In genomic region chr7:28588606-28589005, GRCh38 we compare ENCODE assay signal across 19 cellular contexts.
"Had no signal": no experiment of that assay in that cellular context is flagged by ENCODE, and none has a peak within 500 bp of the region (broad histone marks: within the 10 kb centered on the region; RNA-seq: fewer than 3 reads in every experiment).

No MANE protein-coding gene starts in this region.

- ATAC-seq: heart left ventricle; left colon; natural killer cell treated with Interleukin-12 subunit alpha and Interleukin-12 subunit beta and Interleukin-15 and Interleukin-18, amount 100 ng/mL, for 72 hours; stimulated activated effector memory CD8-positive, alpha-beta T cell treated with anti-CD3 and anti-CD28 coated beads, Interleukin-12 subunit alpha, Interleukin-12 subunit beta, amount 100 ng/mL, for 72 hours; upper lobe of right lung had no signal

- H3K27ac ChIP-seq: coronary artery, heart left ventricle, neural progenitor cell, ovary, right atrium auricular region, tibial nerve, upper lobe of right lung had no signal

- H3K9ac ChIP-seq: neural progenitor cell had no signal

- H3K4me1 Mint-ChIP-seq: stimulated activated effector memory CD8-positive, alpha-beta T cell treated with anti-CD3 and anti-CD28 coated beads, Interleukin-12 subunit alpha, Interleukin-12 subunit beta, amount 100 ng/mL, for 72 hours had no signal

- H3K9me3 ChIP-seq: heart left ventricle, ovary, right atrium auricular region, tibial nerve, upper lobe of right lung had no signal

- H3K36me3 ChIP-seq: heart left ventricle, neural progenitor cell, ovary, right atrium auricular region, tibial nerve, upper lobe of right lung had no signal

- H3K4me2 ChIP-seq: neural progenitor cell, smooth muscle cell had no signal

- H3K4me1 ChIP-seq: right atrium auricular region, tibial nerve, upper lobe of right lung had no signal

- H3K9me3 Mint-ChIP-seq: memory B cell; mesothelial cell of epicardium; natural killer cell treated with Interleukin-12 subunit alpha and Interleukin-12 subunit beta and Interleukin-15 and Interleukin-18, amount 100 ng/mL, for 72 hours; neural progenitor cell; stimulated activated naive CD8-positive, alpha-beta T cell treated with anti-CD3 and anti-CD28 coated beads, Interleukin-15, Interleukin-2, amounts not matched to agents 100 ng/mL and 50 ng/mL, for 24 hours had no signal

- H3K27me3 ChIP-seq: heart left ventricle, neural progenitor cell, ovary, right atrium auricular region, tibial nerve, upper lobe of right lung had no signal

- H3K27ac Mint-ChIP-seq: memory B cell; mesothelial cell of epicardium; natural killer cell treated with Interleukin-12 subunit alpha and Interleukin-12 subunit beta and Interleukin-15 and Interleukin-18, amount 100 ng/mL, for 72 hours; neural progenitor cell; stimulated activated effector memory CD8-positive, alpha-beta T cell treated with anti-CD3 and anti-CD28 coated beads, Interleukin-12 subunit alpha, Interleukin-12 subunit beta, amount 100 ng/mL, for 72 hours; stimulated activated naive CD8-positive, alpha-beta T cell treated with anti-CD3 and anti-CD28 coated beads, Interleukin-15, Interleukin-2, amounts not matched to agents 100 ng/mL and 50 ng/mL, for 24 hours had no signal

- H3K27me3 Mint-ChIP-seq: stimulated activated naive CD8-positive, alpha-beta T cell treated with anti-CD3 and anti-CD28 coated beads, Interleukin-15, Interleukin-2, amounts not matched to agents 100 ng/mL and 50 ng/mL, for 24 hours had no signal

- DNase-seq: effector CD8-positive, alpha-beta T cell; foreskin melanocyte; heart left ventricle; hippocampal formation; left colon; nucleus accumbens; ovary; stimulated activated CD4-positive, alpha-beta T cell treated with anti-CD3 and anti-CD28 coated beads, Interleukin-2, amount 100 ng/mL, for 48 hours; upper lobe of right lung had no signal

- H3K4me3 Mint-ChIP-seq: memory B cell; mesothelial cell of epicardium; natural killer cell treated with Interleukin-12 subunit alpha and Interleukin-12 subunit beta and Interleukin-15 and Interleukin-18, amount 100 ng/mL, for 72 hours; neural progenitor cell; stimulated activated effector memory CD8-positive, alpha-beta T cell treated with anti-CD3 and anti-CD28 coated beads, Interleukin-12 subunit alpha, Interleukin-12 subunit beta, amount 100 ng/mL, for 72 hours; stimulated activated naive CD8-positive, alpha-beta T cell treated with anti-CD3 and anti-CD28 coated beads, Interleukin-15, Interleukin-2, amounts not matched to agents 100 ng/mL and 50 ng/mL, for 24 hours had no signal

- H3K4me3 ChIP-seq: coronary artery, heart left ventricle, neural progenitor cell, ovary, right atrium auricular region, smooth muscle cell, tibial nerve, upper lobe of right lung had no signal

- H3K36me3 Mint-ChIP-seq: memory B cell; mesothelial cell of epicardium; natural killer cell treated with Interleukin-12 subunit alpha and Interleukin-12 subunit beta and Interleukin-15 and Interleukin-18, amount 100 ng/mL, for 72 hours; neural progenitor cell; stimulated activated effector memory CD8-positive, alpha-beta T cell treated with anti-CD3 and anti-CD28 coated beads, Interleukin-12 subunit alpha, Interleukin-12 subunit beta, amount 100 ng/mL, for 72 hours had no signal

- H2AFZ ChIP-seq: neural progenitor cell had no signal
